In genomic region chr11:79708319-79708928, GRCh38 we compare ENCODE assay signal across 8 cellular contexts.
DNase-seq lines count a peak whose midpoint lies in the region; ATAC-seq and TF ChIP-seq lines count a peak whose summit lies in the region.

No MANE protein-coding gene starts in this region.

- H3K9me3 ChIP-seq in IMR-90 (ENCODE audit: control insufficient read depth, insufficient read depth, low read length) (no peaks in the 10 kb centered on the region), Panc1 (ENCODE audit: control insufficient read depth, insufficient read depth, low read depth, low read length) (no peaks in the 10 kb centered on the region)

- no peak overlapping the region for H3K56ac ChIP-seq in IMR-90 (ENCODE audit: extremely low read depth, insufficient read depth, low read length)

- no peaks in the 10 kb centered on the region for H3K36me3 ChIP-seq in IMR-90 (ENCODE audit: control insufficient read depth, insufficient read depth, low read length)
- H3K36me3 ChIP-seq in Panc1 (ENCODE audit: control insufficient read depth, insufficient read depth, low read length): no peaks in the 10 kb centered on the region

- no peak overlapping the region for H2AK9ac ChIP-seq in IMR-90 (replicated peaks; ENCODE audit: low read depth, low read length, poor library complexity)

- no peak overlapping the region for H4K5ac ChIP-seq in IMR-90 (ENCODE audit: low read depth, low read length)

- no peaks in the 10 kb centered on the region for H3K27me3 Mint-ChIP-seq in Calu3 (ENCODE audit: unreplicated experiment)
- no peaks in the 10 kb centered on the region for H3K27me3 Mint-ChIP-seq in naive thymus-derived CD8-positive, alpha-beta T cell

- TF ChIP-seq POLR2A in IMR-90 (IDR thresholded peaks at IDR 0.05; ENCODE audit: low read depth, low read length): no peak

- H2BK15ac ChIP-seq in IMR-90 (ENCODE audit: low read depth, low read length): no peak overlapping the region

- H3K4me1 Mint-ChIP-seq in Calu3 (ENCODE audit: low read depth, unreplicated experiment): no peaks in the 10 kb centered on the region
- no peaks in the 10 kb centered on the region for H3K4me1 Mint-ChIP-seq in naive thymus-derived CD8-positive, alpha-beta T cell

- peak; percentile 92 for TF ChIP-seq RAD21 in IMR-90 (IDR thresholded peaks at IDR 0.05; ENCODE audit: low read length)

- POLR2A ChIA-PET in IMR-90 (lab: Charles Lee; ENCODE audit: unreplicated experiment): no interaction called here
- POLR2A ChIA-PET in Panc1 (lab: Charles Lee): no interaction called here
- POLR2A ChIA-PET in naive thymus-derived CD8-positive, alpha-beta T cell (lab: Charles Lee): no interaction called here

- dilution Hi-C loops in IMR-90 (cut with HindIII; ENCODE audit: low sequenced_read_pairs, unreplicated experiment): no loop called here

- H3K9ac ChIP-seq in IMR-90 (ENCODE audit: low read depth, low read length): no peak overlapping the region

- DNase-seq in Calu3: peak; percentile 9
- DNase-seq in IMR-90: peak; percentile 50
- peak; percentile 35 for DNase-seq in Panc1 (ENCODE audit: low read depth, low spot score)
- DNase-seq in foreskin keratinocyte: peak; percentile 24 to 57
- no peak for DNase-seq in activated CD4-positive, CD25-positive, alpha-beta regulatory T cell treated with anti-CD3 and anti-CD28 coated beads, Interleukin-2, amount 50 U/mL, for 72 hours
- no peak for DNase-seq in naive thymus-derived CD8-positive, alpha-beta T cell

- intact Hi-C loops in Calu3 (cut with micrococcal nuclease; ENCODE audit: unreplicated experiment): loop anchor here (5.0 to 10.0 kb wide), 2 partner anchors 1296 to 1529 kb away; no protein-coding TSS in a partner anchor
- intact Hi-C loops in IMR-90 (cut with micrococcal nuclease): loop anchor here (1.0 to 10.0 kb wide), 4 partner anchors 447 to 1789 kb away; no protein-coding TSS in a partner anchor
- intact Hi-C loops in Panc1 (cut with micrococcal nuclease; ENCODE audit: unreplicated experiment): loop anchor here (5.0 to 10.0 kb wide), 2 partner anchors 1296 to 1529 kb away; no protein-coding TSS in a partner anchor

- H3K36me3 Mint-ChIP-seq in Calu3 (ENCODE audit: insufficient read depth, unreplicated experiment): no peaks in the 10 kb centered on the region
- H3K36me3 Mint-ChIP-seq in naive thymus-derived CD8-positive, alpha-beta T cell: peaks cover 0 to 15% (median 0%) of the 10 kb centered on the region in 3 donors

- no peak overlapping the region for H3K23ac ChIP-seq in IMR-90 (ENCODE audit: low read depth, low read length)

- no peak overlapping the region for H3K27ac Mint-ChIP-seq in Calu3 (ENCODE audit: unreplicated experiment)
- H3K27ac Mint-ChIP-seq in naive thymus-derived CD8-positive, alpha-beta T cell: no peak overlapping the region

- H2AK5ac ChIP-seq in IMR-90 (ENCODE audit: low read depth, low read length): no peak overlapping the region

- H3K9me3 Mint-ChIP-seq in Calu3 (ENCODE audit: low read depth, unreplicated experiment): peaks cover 14% of the 10 kb centered on the region
- H3K9me3 Mint-ChIP-seq in naive thymus-derived CD8-positive, alpha-beta T cell: peaks cover 4 to 41% (median 19%) of the 10 kb centered on the region in 9 donors

- no peak overlapping the region for H3K27ac ChIP-seq in IMR-90 (ENCODE audit: insufficient read depth, low read length)
- no peak overlapping the region for H3K27ac ChIP-seq in Panc1 (ENCODE audit: low read length)
- no peak overlapping the region for H3K27ac ChIP-seq in foreskin keratinocyte

- no peaks in the 10 kb centered on the region for H3K9me1 ChIP-seq in IMR-90 (ENCODE audit: insufficient read depth, low read length)

- CTCF ChIA-PET in Calu3 (lab: Charles Lee) (no interaction called here), IMR-90 (lab: Yijun Ruan, JAX) (interaction anchor here (0.6 to 1.2 kb wide), 6 partner anchors 10 to 448 kb away, joined by 3 to 10 read pairs (median 4); no protein-coding TSS in a partner anchor), Panc1 (lab: Charles Lee) (interaction anchor here (0.6 to 0.9 kb wide), 2 partner anchors 184 to 1788 kb away, joined by 3 read pairs; no protein-coding TSS in a partner anchor)

- H4K8ac ChIP-seq in IMR-90 (ENCODE audit: low read depth in 2 of 2, low read length in 2 of 2): no peak overlapping the region

- H4K91ac ChIP-seq in IMR-90 (ENCODE audit: insufficient read depth, low read depth, low read length): no peak overlapping the region

- in situ Hi-C loops in IMR-90 (cut with MboI; ENCODE audit: low sequenced_read_pairs) (no loop called here), Panc1 (cut with HindIII; ENCODE audit: low pct_unique_long_range_greater_than_20kb, low sequenced_read_pairs) (no loop called here)

- no peak overlapping the region for H2BK20ac ChIP-seq in IMR-90 (ENCODE audit: low read depth, low read length)

- ATAC-seq in GM19372 (IDR thresholded peaks at IDR 0.05; ENCODE audit: low read depth, unreplicated experiment) (peak; percentile 67), IMR-90 (ENCODE audit: low read depth) (peak; percentile 83), Panc1 (peak; percentile 84), foreskin keratinocyte (peak; percentile 87), GM21381 (IDR thresholded peaks at IDR 0.05; ENCODE audit: unreplicated experiment) (no peak)
- ATAC-seq in naive thymus-derived CD8-positive, alpha-beta T cell: no peak

- TF ChIP-seq CTCF in Calu3 (IDR thresholded peaks at IDR 0.05; ENCODE audit: unreplicated experiment) (no peak), IMR-90 (conservative IDR thresholded peaks at IDR 0.05; ENCODE audit: low read depth, low read length) (peak; percentile 76), Panc1 (IDR thresholded peaks at IDR 0.05) (peak; percentile 81), foreskin keratinocyte (conservative IDR thresholded peaks at IDR 0.05) (peak; percentile 85)

- no peak overlapping the region for H2BK5ac ChIP-seq in IMR-90 (ENCODE audit: low read depth, low read length, poor library complexity, severe bottlenecking)

- BruUV-seq in Calu3 (replicated peaks; lab: Mats Ljungman, UMichigan): no TSS peak
- BruUV-seq in IMR-90 (replicated peaks; lab: Mats Ljungman, UMichigan): no TSS peak
- BruUV-seq in Panc1 (replicated peaks; lab: Mats Ljungman, UMichigan): no TSS peak

- H3K14ac ChIP-seq in IMR-90 (replicated peaks; ENCODE audit: low read depth, low read length): no peak overlapping the region

- no peak overlapping the region for H3K4me2 ChIP-seq in IMR-90 (ENCODE audit: low read depth, low read length)

- H2AFZ ChIP-seq in IMR-90 (replicated peaks; ENCODE audit: low read length, poor library complexity): no peak overlapping the region

- no CpG with 5 or more reads among the region's 10 CpGs for WGBS in IMR-90 (ENCODE audit: extremely low coverage in 2 of 2, insufficient read length in 1 of 2), 2 experiments

- no peaks in the 10 kb centered on the region for H3K79me1 ChIP-seq in IMR-90 (ENCODE audit: low read depth in 1 of 2, low read length in 2 of 2)

- H3K4me3 ChIP-seq in IMR-90 (ENCODE audit: insufficient read depth, low read depth, low read length) (no peak overlapping the region), Panc1 (ENCODE audit: low read depth in 2 of 2, low read length in 2 of 2) (no peak overlapping the region)

- no peak overlapping the region for H2BK120ac ChIP-seq in IMR-90 (ENCODE audit: low read depth, low read length)

- no peak overlapping the region for H3K4me3 Mint-ChIP-seq in Calu3 (ENCODE audit: low read depth, unreplicated experiment)
- no peak overlapping the region for H3K4me3 Mint-ChIP-seq in naive thymus-derived CD8-positive, alpha-beta T cell

- H3K27me3 ChIP-seq in IMR-90 (ENCODE audit: control insufficient read depth, insufficient read depth, low read length): no peaks in the 10 kb centered on the region
- no peaks in the 10 kb centered on the region for H3K27me3 ChIP-seq in Panc1 (ENCODE audit: control insufficient read depth, insufficient read depth, low read length)
- no peaks in the 10 kb centered on the region for H3K27me3 ChIP-seq in foreskin keratinocyte

- no peak overlapping the region for H3K18ac ChIP-seq in IMR-90 (ENCODE audit: low read depth, low read length)

- H3K4me1 ChIP-seq in IMR-90 (ENCODE audit: control insufficient read depth, insufficient read depth, low read length) (no peaks in the 10 kb centered on the region), Panc1 (ENCODE audit: control insufficient read depth, insufficient read depth, low read length) (no peaks in the 10 kb centered on the region), foreskin keratinocyte (no peaks in the 10 kb centered on the region)

- no peak overlapping the region for H3K4ac ChIP-seq in IMR-90 (ENCODE audit: low read depth, low read length)

- no peaks in the 10 kb centered on the region for H4K20me1 ChIP-seq in IMR-90 (ENCODE audit: insufficient read depth, low read length)

TF ChIP-seq in IMR-90, 13 proteins besides CTCF, POLR2A, EP300 and RAD21:
- TF ChIP-seq USF2 (IDR thresholded peaks at IDR 0.05; ENCODE audit: low read depth, low read length) (no peak), SMC3 (IDR thresholded peaks at IDR 0.05; ENCODE audit: low read depth, low read length) (peak; percentile 58), CEBPB (IDR thresholded peaks at IDR 0.05; ENCODE audit: low read depth, low read length) (peak; percentile 13; the same call in 1 of the 2 replicates)

Comparison
In these comparisons a context has a peak if more than half of its experiments do, and no peak if none do; other contexts are left out.
1. DNase-seq: peak in Calu3 (single experiment), IMR-90 (single experiment), Panc1 (single experiment) and foreskin keratinocyte (2 of 2); none in activated CD4-positive, CD25-positive, alpha-beta regulatory T cell treated with anti-CD3 and anti-CD28 coated beads, Interleukin-2, amount 50 U/mL, for 72 hours (single experiment) and naive thymus-derived CD8-positive, alpha-beta T cell (0 of 10).
2. ATAC-seq: peak in GM19372 (single experiment), IMR-90 (single experiment), Panc1 (single experiment) and foreskin keratinocyte (single experiment); none in naive thymus-derived CD8-positive, alpha-beta T cell (0 of 2) and GM21381 (single experiment).